Comparison of ENCODE assay signal across 13 cellular contexts in genomic region chr14:54981698-54982097, GRCh38. TPM values are rescaled to one million over a fixed set of nuclear protein-coding genes. Genes with fewer than 3 reads are reported as not detected.
DNase-seq lines count a peak whose midpoint lies in the region; ATAC-seq and TF ChIP-seq lines count a peak whose summit lies in the region.
"Had no signal": no experiment of that assay in that cellular context is flagged by ENCODE, and none has a peak within 500 bp of the region (broad histone marks: within the 10 kb centered on the region; RNA-seq: fewer than 3 reads in every experiment).

No MANE protein-coding gene starts in this region.

- peak; percentile 39 for DNase-seq in DMS53 (lab: John Stamatoyannopoulos, UW)
- DNase-seq in DMS53 treated with DMSO at 0.1 percent for 48 hours (lab: John Stamatoyannopoulos, UW; ENCODE audit: unreplicated experiment) = no peak
- peak; percentile 1 for DNase-seq in NCI-H446 treated with DMSO at 0.1 percent for 48 hours (lab: John Stamatoyannopoulos, UW)
- peak; percentile 2 to 16 for DNase-seq in erythroblast (lab: John Stamatoyannopoulos, UW)
- DNase-seq in osteocyte (ENCODE audit: extremely low spot score, unreplicated experiment) = no peak
- no peak for DNase-seq in NCI-H345 treated with DMSO at 0.1 percent for 48 hours (lab: John Stamatoyannopoulos, UW; ENCODE audit: unreplicated experiment)
- DNase-seq in NCI-H774 (lab: John Stamatoyannopoulos, UW) = no peak
- DNase-seq: 8988T; activated B cell treated with CpG ODN at 0.5 μM for 24 hours; effector memory CD8-positive, alpha-beta T cell; sigmoid colon had no signal

- H3K36me3 Mint-ChIP-seq in osteocyte (ENCODE audit: unreplicated experiment) = peaks cover 2% of the 10 kb centered on the region

- H3K9me3 Mint-ChIP-seq in osteocyte (ENCODE audit: unreplicated experiment) = no peaks in the 10 kb centered on the region
- H3K9me3 Mint-ChIP-seq: activated B cell treated with CpG ODN at 0.5 μM for 24 hours; activated T-helper 17 cell treated with anti-CD3 and anti-CD28 coated beads, Interleukin-2, amount 50 U/mL, for 72 hours; effector memory CD8-positive, alpha-beta T cell had no signal

- peak; percentile 49 for TF ChIP-seq CTCF in osteocyte (IDR thresholded peaks at IDR 0.05)

- no peak overlapping the region for H3K27ac Mint-ChIP-seq in osteocyte (ENCODE audit: unreplicated experiment)
- H3K27ac Mint-ChIP-seq: activated B cell treated with CpG ODN at 0.5 μM for 24 hours; activated T-helper 17 cell treated with anti-CD3 and anti-CD28 coated beads, Interleukin-2, amount 50 U/mL, for 72 hours had no signal

- no peak for TF ChIP-seq POLR2A in erythroblast (IDR thresholded peaks at IDR 0.05; ENCODE audit: low read length)

- no peak for ATAC-seq in HG03095 (IDR thresholded peaks at IDR 0.05; ENCODE audit: unreplicated experiment)
- ATAC-seq: activated T-helper 17 cell treated with anti-CD3 and anti-CD28 coated beads, Interleukin-2, amount 50 U/mL, for 72 hours; effector memory CD8-positive, alpha-beta T cell had no signal

- H3K27me3 Mint-ChIP-seq in osteocyte (ENCODE audit: unreplicated experiment) = no peaks in the 10 kb centered on the region
- H3K27me3 Mint-ChIP-seq: activated B cell treated with CpG ODN at 0.5 μM for 24 hours; activated T-helper 17 cell treated with anti-CD3 and anti-CD28 coated beads, Interleukin-2, amount 50 U/mL, for 72 hours; effector memory CD8-positive, alpha-beta T cell had no signal

- H3K4me1 Mint-ChIP-seq in osteocyte (ENCODE audit: unreplicated experiment) = peaks cover 4% of the 10 kb centered on the region
- H3K4me1 Mint-ChIP-seq: activated B cell treated with CpG ODN at 0.5 μM for 24 hours; activated T-helper 17 cell treated with anti-CD3 and anti-CD28 coated beads, Interleukin-2, amount 50 U/mL, for 72 hours had no signal

- no peak overlapping the region for H3K4me3 Mint-ChIP-seq in osteocyte (ENCODE audit: unreplicated experiment)
- H3K4me3 Mint-ChIP-seq: activated B cell treated with CpG ODN at 0.5 μM for 24 hours; activated T-helper 17 cell treated with anti-CD3 and anti-CD28 coated beads, Interleukin-2, amount 50 U/mL, for 72 hours; effector memory CD8-positive, alpha-beta T cell had no signal

RNA-seq across cellular contexts. Expression of gene WDHD1, which starts 45.2 kb away (rescaled TPM):
- 7.0 and 8.0 TPM in 2 replicates for total RNA-seq in osteocyte

RNA-seq across cellular contexts. Expression of gene SOCS4, which starts 45.3 kb away (rescaled TPM):
- 20.1 and 21.8 TPM in 2 replicates for total RNA-seq in osteocyte

Comparison
In these comparisons a context has a peak if more than half of its experiments do, and no peak if none do; other contexts are left out.
1. DNase-seq: peak in DMS53 (single experiment), NCI-H446 treated with DMSO at 0.1 percent for 48 hours (single experiment) and erythroblast (2 of 2); none in DMS53 treated with DMSO at 0.1 percent for 48 hours (single experiment), osteocyte (single experiment), NCI-H345 treated with DMSO at 0.1 percent for 48 hours (single experiment) and NCI-H774 (single experiment).